Comparison of ENCODE assay signal across 25 cellular contexts in genomic region chr17:66679631-66680517, GRCh38.
DNase-seq lines count a peak whose midpoint lies in the region; ATAC-seq, FAIRE-seq and TF ChIP-seq lines count a peak whose summit lies in the region.
"Had no signal": no experiment of that assay in that cellular context is flagged by ENCODE, and none has a peak within 500 bp of the region (broad histone marks: within the 10 kb centered on the region; RNA-seq: fewer than 3 reads in every experiment).

No MANE protein-coding gene starts in this region.

- WGBS in A549 (ENCODE audit: missing lambda C conversion rate) = 74% methylated on average over 11 of the region's 11 CpGs
- WGBS in IMR-90 (ENCODE audit: extremely low coverage in 2 of 2, insufficient read length in 1 of 2), 2 experiments = 83% methylated on average over 4 of the region's 11 CpGs; no CpG with 5 or more reads in 1 of the 2 experiments

- no peak overlapping the region for H2BK15ac ChIP-seq in IMR-90 (ENCODE audit: low read depth, low read length)

- no peak overlapping the region for H2AFZ ChIP-seq in IMR-90 (replicated peaks; ENCODE audit: low read length, poor library complexity)

- H3K79me1 ChIP-seq in IMR-90 (ENCODE audit: low read depth in 1 of 2, low read length in 2 of 2) = peaks cover 25 to 60% of the 10 kb centered on the region in 2 experiments; a peak in 3 of 4 replicates

- H2AK9ac ChIP-seq in IMR-90 (replicated peaks; ENCODE audit: low read depth, low read length, poor library complexity) = no peak overlapping the region

- H3K4me1 ChIP-seq in A549 = peaks cover 47% of the 10 kb centered on the region
- peaks cover 5% of the 10 kb centered on the region; the same call in 1 of the 2 replicates for H3K4me1 ChIP-seq in IMR-90 (ENCODE audit: control insufficient read depth, insufficient read depth, low read length)

- intact Hi-C loops in IMR-90 (cut with micrococcal nuclease) (no loop called here), left ventricle myocardium superior (cut with micrococcal nuclease) (no loop called here)

- H3K18ac ChIP-seq in IMR-90 (ENCODE audit: low read depth, low read length) = no peak overlapping the region

- TF ChIP-seq POLR2A in A549 (IDR thresholded peaks at IDR 0.05; ENCODE audit: low read length) (no peak), IMR-90 (IDR thresholded peaks at IDR 0.05; ENCODE audit: low read depth, low read length) (no peak)

- H3K36me3 ChIP-seq in IMR-90 (ENCODE audit: control insufficient read depth, insufficient read depth, low read length) = peaks cover 4% of the 10 kb centered on the region; the same call in 1 of the 2 replicates
- H3K36me3 ChIP-seq: heart left ventricle, thoracic aorta had no signal

- H4K8ac ChIP-seq in IMR-90 (ENCODE audit: low read depth in 2 of 2, low read length in 2 of 2) = no peak overlapping the region

- in situ Hi-C loops in IMR-90 (cut with MboI; ENCODE audit: low sequenced_read_pairs) = loop anchor here (5.0 kb wide), 1 partner anchor 423 kb away; no protein-coding TSS in a partner anchor

- dilution Hi-C loops in IMR-90 (cut with HindIII; ENCODE audit: low sequenced_read_pairs, unreplicated experiment) = no loop called here

- peak overlapping the region; percentile 7; the same call in 1 of the 2 replicates for H3K4ac ChIP-seq in IMR-90 (ENCODE audit: low read depth, low read length)

- TF ChIP-seq EP300 in A549 (IDR thresholded peaks at IDR 0.05) = no peak

- CTCF ChIA-PET in A549 (lab: Yijun Ruan, JAX) (interaction anchor here (0.9 to 2.0 kb wide), 3 partner anchors 8 to 480 kb away, joined by 3 to 8 read pairs (median 5); no protein-coding TSS in a partner anchor), IMR-90 (lab: Yijun Ruan, JAX) (no interaction called here)

- TF ChIP-seq CTCF in A549 (IDR thresholded peaks at IDR 0.05) (no peak), IMR-90 (conservative IDR thresholded peaks at IDR 0.05; ENCODE audit: low read depth, low read length) (no peak), fibroblast of villous mesenchyme (IDR thresholded peaks at IDR 0.05; ENCODE audit: insufficient read depth, low read depth, low read length) (no peak)

- 0 out of 3 replicates have a peak, but pooled peaks cover 3% of the 10 kb centered on the region for H3K9me3 ChIP-seq in A549
- H3K9me3 ChIP-seq in IMR-90 (ENCODE audit: control insufficient read depth, insufficient read depth, low read length) = peaks cover 4% of the 10 kb centered on the region
- H3K9me3 ChIP-seq: thoracic aorta had no signal

- no peak overlapping the region for H3K9ac ChIP-seq in IMR-90 (ENCODE audit: low read depth, low read length)

- no peak overlapping the region for H2BK20ac ChIP-seq in IMR-90 (ENCODE audit: low read depth, low read length)

- no peak overlapping the region for H3K14ac ChIP-seq in IMR-90 (replicated peaks; ENCODE audit: low read depth, low read length)

- H3K4me3 ChIP-seq in A549 (no peak overlapping the region), IMR-90 (ENCODE audit: insufficient read depth, low read depth, low read length) (no peak overlapping the region), fibroblast of villous mesenchyme (ENCODE audit: low read depth, low read length) (no peak overlapping the region)
- H3K4me3 ChIP-seq: heart left ventricle, SK-N-MC, thoracic aorta had no signal

- H2BK5ac ChIP-seq in IMR-90 (ENCODE audit: low read depth, low read length, poor library complexity, severe bottlenecking) = no peak overlapping the region

- DNase-seq in A549 (ENCODE audit: low read depth in 1 of 2, low spot score in 1 of 2) = no peak
- DNase-seq in IMR-90 = no peak
- DNase-seq in fibroblast of villous mesenchyme (ENCODE audit: low read depth) = peak; percentile 29
- DNase-seq in left ventricle myocardium superior = no peak
- DNase-seq: ACHN; activated CD4-positive, alpha-beta T cell treated with anti-CD3 and anti-CD28 coated beads, Interleukin-2, amount 10 ng/mL, durations not matched to agents 24 days and 14 days; activated CD8-positive, alpha-beta memory T cell treated with anti-CD3 and anti-CD28 coated beads, Interleukin-2, amount 10 ng/mL, durations not matched to agents 7 days and 5 days; DMS79 treated with DMSO at 0.1 percent for 48 hours; heart left ventricle; left cardiac atrium; NCI-H1417; NCI-H2081 treated with DMSO at 0.1 percent for 48 hours; NCI-H446; NCI-H82; retina; T-helper 2 cell had no signal

- no peak for FAIRE-seq in A549 (lab: Jason Lieb, UNC)
- FAIRE-seq: astrocyte, H1 had no signal

- H3K27me3 ChIP-seq in IMR-90 (ENCODE audit: control insufficient read depth, insufficient read depth, low read length) = no peaks in the 10 kb centered on the region
- H3K27me3 ChIP-seq: heart left ventricle had no signal

- H4K91ac ChIP-seq in IMR-90 (ENCODE audit: insufficient read depth, low read depth, low read length) = no peak overlapping the region

- H3K56ac ChIP-seq in IMR-90 (ENCODE audit: extremely low read depth, insufficient read depth, low read length) = no peak overlapping the region

- peaks cover 23% of the 10 kb centered on the region for H4K20me1 ChIP-seq in IMR-90 (ENCODE audit: insufficient read depth, low read length)

- ATAC-seq in A549 (no peak), GM19025 (IDR thresholded peaks at IDR 0.05; ENCODE audit: low read depth, unreplicated experiment) (peak; percentile 85), IMR-90 (ENCODE audit: low read depth) (no peak), HG02938 (IDR thresholded peaks at IDR 0.05; ENCODE audit: unreplicated experiment) (no peak), left ventricle myocardium superior (no peak), GM21526 (IDR thresholded peaks at IDR 0.05; ENCODE audit: low FRiP score, unreplicated experiment) (no peak), GM21717 (IDR thresholded peaks at IDR 0.05; ENCODE audit: unreplicated experiment) (no peak)
- ATAC-seq: activated CD8-positive, alpha-beta memory T cell treated with anti-CD3 and anti-CD28 coated beads, Interleukin-2, amount 10 ng/mL, durations not matched to agents 7 days and 5 days; heart left ventricle; left cardiac atrium; stimulated activated memory B cell treated with anti-CD40 and anti-IgM and Interleukin-4, amounts not matched to agents 10 μg/mL and 1 μg/mL and 100 μg/mL, for 72 hours had no signal

- H3K27ac ChIP-seq in A549 = peak overlapping the region; percentile 18 to 31; a peak in 2 of 6 replicates
- no peak overlapping the region for H3K27ac ChIP-seq in IMR-90 (ENCODE audit: insufficient read depth, low read length)
- H3K27ac ChIP-seq: heart left ventricle, SK-N-MC, thoracic aorta had no signal

- no TSS peak for BruUV-seq in IMR-90 (replicated peaks; lab: Mats Ljungman, UMichigan)

- no peak overlapping the region for H2AK5ac ChIP-seq in IMR-90 (ENCODE audit: low read depth, low read length)

- no peak overlapping the region for H4K5ac ChIP-seq in IMR-90 (ENCODE audit: low read depth, low read length)

- H2BK120ac ChIP-seq in IMR-90 (ENCODE audit: low read depth, low read length) = no peak overlapping the region

- no peak for TF ChIP-seq RAD21 in A549 (conservative IDR thresholded peaks at IDR 0.05 in 1 of 2, IDR thresholded peaks at IDR 0.05 in 1 of 2)
- no peak for TF ChIP-seq RAD21 in IMR-90 (IDR thresholded peaks at IDR 0.05; ENCODE audit: low read length)

- H3K23ac ChIP-seq in IMR-90 (ENCODE audit: low read depth, low read length) = no peak overlapping the region

- H3K4me2 ChIP-seq in A549 = peak overlapping the region; percentile 17; the same call in 1 of the 3 replicates
- H3K4me2 ChIP-seq in IMR-90 (ENCODE audit: low read depth, low read length) = no peak overlapping the region

- POLR2A ChIA-PET in A549 (lab: Yijun Ruan, JAX) (no interaction called here), IMR-90 (lab: Charles Lee; ENCODE audit: unreplicated experiment) (interaction anchor here (0.7 kb wide), 1 partner anchor 507 kb away, joined by 5 read pairs; no protein-coding TSS in a partner anchor)

- H3K9me1 ChIP-seq in IMR-90 (ENCODE audit: insufficient read depth, low read length) = peaks cover 15% of the 10 kb centered on the region; the same call in 1 of the 2 replicates

TF ChIP-seq in A549, 52 proteins besides CTCF, POLR2A, EP300 and RAD21 (continues in another document):
- TF ChIP-seq HMGXB4 (CRISPR knock-in tag; IDR thresholded peaks at IDR 0.05; ENCODE audit: borderline replicate concordance) (no peak), ZC3H11A (IDR thresholded peaks at IDR 0.05) (no peak), KDM1A (IDR thresholded peaks at IDR 0.05; ENCODE audit: low read depth) (no peak), NFE2L2 (conservative IDR thresholded peaks at IDR 0.05; ENCODE audit: low read length) (no peak)

TF ChIP-seq in IMR-90, 13 proteins besides CTCF, POLR2A, EP300 and RAD21 (continues in another document):
- no peak for TF ChIP-seq MXI1 (IDR thresholded peaks at IDR 0.05; ENCODE audit: borderline replicate concordance, low read depth, low read length)
- TF ChIP-seq BHLHE40 (IDR thresholded peaks at IDR 0.05; ENCODE audit: low read depth, low read length) = no peak
- TF ChIP-seq RFX5 (IDR thresholded peaks at IDR 0.05; ENCODE audit: low read depth, low read length) = no peak
- no peak for TF ChIP-seq ELK1 (IDR thresholded peaks at IDR 0.05; ENCODE audit: borderline replicate concordance, low read depth, low read length)
- TF ChIP-seq RCOR1 (IDR thresholded peaks at IDR 0.05; ENCODE audit: insufficient replicate concordance, low read length) = no peak
- no peak for TF ChIP-seq MAZ (IDR thresholded peaks at IDR 0.05; ENCODE audit: borderline replicate concordance, low read depth, low read length)
- TF ChIP-seq FOS (IDR thresholded peaks at IDR 0.05; ENCODE audit: low read depth, low read length) = no peak
- TF ChIP-seq CHD1 (IDR thresholded peaks at IDR 0.05; ENCODE audit: low read depth, low read length) = no peak
- TF ChIP-seq USF2 (IDR thresholded peaks at IDR 0.05; ENCODE audit: low read depth, low read length) = no peak
- no peak for TF ChIP-seq SMC3 (IDR thresholded peaks at IDR 0.05; ENCODE audit: low read depth, low read length)
- TF ChIP-seq CEBPB (IDR thresholded peaks at IDR 0.05; ENCODE audit: low read depth, low read length) = no peak
- no peak for TF ChIP-seq NFE2L2 (IDR thresholded peaks at IDR 0.05; ENCODE audit: low read depth, low read length)
